Comparison of ENCODE assay signal across 10 cellular contexts in genomic region chr7:92751902-92752901, GRCh38.
A peak's percentile ranks its signal among the peaks of the same experiment; 100 is the strongest.
DNase-seq lines count a peak whose midpoint lies in the region; ATAC-seq, FAIRE-seq and TF ChIP-seq lines count a peak whose summit lies in the region.
"Had no signal": no experiment of that assay in that cellular context is flagged by ENCODE, and none has a peak within 500 bp of the region (broad histone marks: within the 10 kb centered on the region; RNA-seq: fewer than 3 reads in every experiment).

No MANE protein-coding gene starts in this region.

- no peaks in the 10 kb centered on the region for H3K27me3 ChIP-seq in dorsolateral prefrontal cortex

- peaks cover 7 to 86% of the 10 kb centered on the region in 2 donors for H3K36me3 Mint-ChIP-seq in activated naive CD4-positive, alpha-beta T cell treated with anti-CD3 and anti-CD28 coated beads, Interleukin-2, amount 50 U/mL, for 72 hours

- no peak overlapping the region for H3K27ac Mint-ChIP-seq in activated naive CD4-positive, alpha-beta T cell treated with anti-CD3 and anti-CD28 coated beads, Interleukin-2, amount 50 U/mL, for 72 hours
- H3K27ac Mint-ChIP-seq: CD4-positive, CD25-positive, alpha-beta regulatory T cell; IgD-negative memory B cell had no signal

- TF ChIP-seq POLR2A in GM18505 (IDR thresholded peaks at IDR 0.05; ENCODE audit: borderline replicate concordance, extremely low read depth, insufficient read depth, insufficient read length), result no peak

- FAIRE-seq in urothelium cell line (lab: Jason Lieb, UNC), result peak; percentile 63

- no peak overlapping the region for H3K4me3 ChIP-seq in foreskin fibroblast (ENCODE audit: low read depth in 1 of 2, low read length in 2 of 2)
- H3K4me3 ChIP-seq in dorsolateral prefrontal cortex, result no peak overlapping the region

- peak; percentile 66 to 69 for ATAC-seq in activated naive CD4-positive, alpha-beta T cell treated with anti-CD3 and anti-CD28 coated beads, Interleukin-2, amount 50 U/mL, for 72 hours
- ATAC-seq in SK-N-SH treated with all-trans-retinoic acid at 6 μM for 48 hours (peak; percentile 82), GM18505 (IDR thresholded peaks at IDR 0.05; ENCODE audit: unreplicated experiment) (no peak)

- TF ChIP-seq CTCF in foreskin fibroblast (IDR thresholded peaks at IDR 0.05; ENCODE audit: low read depth, low read length) (no peak), dorsolateral prefrontal cortex (IDR thresholded peaks at IDR 0.05 in 54 of 56, conservative IDR thresholded peaks at IDR 0.05 in 2 of 56; ENCODE audit: low read depth in 1 of 56, partially characterized antibody in 56 of 56) (no peak)

- intact Hi-C loops in dorsolateral prefrontal cortex (cut with DNase I), result no loop called here

- no peak for DNase-seq in activated naive CD4-positive, alpha-beta T cell treated with anti-CD3 and anti-CD28 coated beads, Interleukin-2, amount 50 U/mL, for 72 hours (ENCODE audit: low spot score in 2 of 2)
- no peak for DNase-seq in activated naive CD4-positive, alpha-beta T cell (lab: John Stamatoyannopoulos, UW)
- DNase-seq in foreskin fibroblast (peak; percentile 82 to 90), urothelium cell line (ENCODE audit: low spot score) (peak; percentile 69), COLO668 (lab: John Stamatoyannopoulos, UW; ENCODE audit: unreplicated experiment) (no peak), dorsolateral prefrontal cortex (no peak)
- DNase-seq: CD4-positive, CD25-positive, alpha-beta regulatory T cell had no signal

- peak overlapping the region in 1 of 59 donors; percentile 8 for H3K27ac ChIP-seq in dorsolateral prefrontal cortex

- no peaks in the 10 kb centered on the region for H3K9me3 Mint-ChIP-seq in activated naive CD4-positive, alpha-beta T cell treated with anti-CD3 and anti-CD28 coated beads, Interleukin-2, amount 50 U/mL, for 72 hours
- H3K9me3 Mint-ChIP-seq: IgD-negative memory B cell had no signal

TF ChIP-seq in SK-N-SH treated with all-trans-retinoic acid at 6 μM for 48 hours, 23 proteins besides CTCF, POLR2A, EP300 and RAD21:
- peak; percentile 67; the same call in 1 of the 2 replicates for TF ChIP-seq ZFP3 (CRISPR knock-in tag; IDR thresholded peaks at IDR 0.05)
- TF ChIP-seq ZC3H10 (CRISPR knock-in tag; IDR thresholded peaks at IDR 0.05), result peak; percentile 98
- peak; percentile 92; the same call in 1 of the 2 replicates for TF ChIP-seq TOX (CRISPR knock-in tag; IDR thresholded peaks at IDR 0.05; ENCODE audit: borderline replicate concordance)
- TF ChIP-seq, protein P1, sequence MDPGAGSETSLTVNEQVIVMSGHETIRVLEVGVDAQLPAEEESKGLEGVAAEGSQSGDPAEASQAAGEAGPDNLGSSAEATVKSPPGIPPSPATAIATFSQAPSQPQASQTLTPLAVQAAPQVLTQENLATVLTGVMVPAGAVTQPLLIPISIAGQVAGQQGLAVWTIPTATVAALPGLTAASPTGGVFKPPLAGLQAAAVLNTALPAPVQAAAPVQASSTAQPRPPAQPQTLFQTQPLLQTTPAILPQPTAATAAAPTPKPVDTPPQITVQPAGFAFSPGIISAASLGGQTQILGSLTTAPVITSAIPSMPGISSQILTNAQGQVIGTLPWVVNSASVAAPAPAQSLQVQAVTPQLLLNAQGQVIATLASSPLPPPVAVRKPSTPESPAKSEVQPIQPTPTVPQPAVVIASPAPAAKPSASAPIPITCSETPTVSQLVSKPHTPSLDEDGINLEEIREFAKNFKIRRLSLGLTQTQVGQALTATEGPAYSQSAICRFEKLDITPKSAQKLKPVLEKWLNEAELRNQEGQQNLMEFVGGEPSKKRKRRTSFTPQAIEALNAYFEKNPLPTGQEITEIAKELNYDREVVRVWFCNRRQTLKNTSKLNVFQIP (CRISPR knock-in tag; IDR thresholded peaks at IDR 0.05; ENCODE audit: borderline replicate concordance, low read depth), result peak; percentile 47; the same call in 1 of the 2 replicates
- 0 out of 2 replicates have a peak, but pooled peaks have one; percentile 70 for TF ChIP-seq ESRRG (CRISPR knock-in tag; IDR thresholded peaks at IDR 0.05)
- no peak; the same call in 1 of the 2 replicates for TF ChIP-seq RARB (CRISPR knock-in tag; IDR thresholded peaks at IDR 0.05)
- TF ChIP-seq, protein P2, sequence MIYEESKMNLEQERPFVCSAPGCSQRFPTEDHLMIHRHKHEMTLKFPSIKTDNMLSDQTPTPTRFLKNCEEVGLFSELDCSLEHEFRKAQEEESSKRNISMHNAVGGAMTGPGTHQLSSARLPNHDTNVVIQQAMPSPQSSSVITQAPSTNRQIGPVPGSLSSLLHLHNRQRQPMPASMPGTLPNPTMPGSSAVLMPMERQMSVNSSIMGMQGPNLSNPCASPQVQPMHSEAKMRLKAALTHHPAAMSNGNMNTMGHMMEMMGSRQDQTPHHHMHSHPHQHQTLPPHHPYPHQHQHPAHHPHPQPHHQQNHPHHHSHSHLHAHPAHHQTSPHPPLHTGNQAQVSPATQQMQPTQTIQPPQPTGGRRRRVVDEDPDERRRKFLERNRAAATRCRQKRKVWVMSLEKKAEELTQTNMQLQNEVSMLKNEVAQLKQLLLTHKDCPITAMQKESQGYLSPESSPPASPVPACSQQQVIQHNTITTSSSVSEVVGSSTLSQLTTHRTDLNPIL (CRISPR knock-in tag; IDR thresholded peaks at IDR 0.05; ENCODE audit: low read depth), result peak; percentile 99
- TF ChIP-seq ZNF8 (CRISPR knock-in tag; IDR thresholded peaks at IDR 0.05), result peak; percentile 99
- TF ChIP-seq, protein P3, sequence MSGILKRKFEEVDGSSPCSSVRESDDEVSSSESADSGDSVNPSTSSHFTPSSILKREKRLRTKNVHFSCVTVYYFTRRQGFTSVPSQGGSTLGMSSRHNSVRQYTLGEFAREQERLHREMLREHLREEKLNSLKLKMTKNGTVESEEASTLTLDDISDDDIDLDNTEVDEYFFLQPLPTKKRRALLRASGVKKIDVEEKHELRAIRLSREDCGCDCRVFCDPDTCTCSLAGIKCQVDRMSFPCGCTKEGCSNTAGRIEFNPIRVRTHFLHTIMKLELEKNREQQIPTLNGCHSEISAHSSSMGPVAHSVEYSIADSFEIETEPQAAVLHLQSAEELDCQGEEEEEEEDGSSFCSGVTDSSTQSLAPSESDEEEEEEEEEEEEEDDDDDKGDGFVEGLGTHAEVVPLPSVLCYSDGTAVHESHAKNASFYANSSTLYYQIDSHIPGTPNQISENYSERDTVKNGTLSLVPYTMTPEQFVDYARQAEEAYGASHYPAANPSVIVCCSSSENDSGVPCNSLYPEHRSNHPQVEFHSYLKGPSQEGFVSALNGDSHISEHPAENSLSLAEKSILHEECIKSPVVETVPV (CRISPR knock-in tag; IDR thresholded peaks at IDR 0.05), result peak; percentile 90
- TF ChIP-seq, protein P4, sequence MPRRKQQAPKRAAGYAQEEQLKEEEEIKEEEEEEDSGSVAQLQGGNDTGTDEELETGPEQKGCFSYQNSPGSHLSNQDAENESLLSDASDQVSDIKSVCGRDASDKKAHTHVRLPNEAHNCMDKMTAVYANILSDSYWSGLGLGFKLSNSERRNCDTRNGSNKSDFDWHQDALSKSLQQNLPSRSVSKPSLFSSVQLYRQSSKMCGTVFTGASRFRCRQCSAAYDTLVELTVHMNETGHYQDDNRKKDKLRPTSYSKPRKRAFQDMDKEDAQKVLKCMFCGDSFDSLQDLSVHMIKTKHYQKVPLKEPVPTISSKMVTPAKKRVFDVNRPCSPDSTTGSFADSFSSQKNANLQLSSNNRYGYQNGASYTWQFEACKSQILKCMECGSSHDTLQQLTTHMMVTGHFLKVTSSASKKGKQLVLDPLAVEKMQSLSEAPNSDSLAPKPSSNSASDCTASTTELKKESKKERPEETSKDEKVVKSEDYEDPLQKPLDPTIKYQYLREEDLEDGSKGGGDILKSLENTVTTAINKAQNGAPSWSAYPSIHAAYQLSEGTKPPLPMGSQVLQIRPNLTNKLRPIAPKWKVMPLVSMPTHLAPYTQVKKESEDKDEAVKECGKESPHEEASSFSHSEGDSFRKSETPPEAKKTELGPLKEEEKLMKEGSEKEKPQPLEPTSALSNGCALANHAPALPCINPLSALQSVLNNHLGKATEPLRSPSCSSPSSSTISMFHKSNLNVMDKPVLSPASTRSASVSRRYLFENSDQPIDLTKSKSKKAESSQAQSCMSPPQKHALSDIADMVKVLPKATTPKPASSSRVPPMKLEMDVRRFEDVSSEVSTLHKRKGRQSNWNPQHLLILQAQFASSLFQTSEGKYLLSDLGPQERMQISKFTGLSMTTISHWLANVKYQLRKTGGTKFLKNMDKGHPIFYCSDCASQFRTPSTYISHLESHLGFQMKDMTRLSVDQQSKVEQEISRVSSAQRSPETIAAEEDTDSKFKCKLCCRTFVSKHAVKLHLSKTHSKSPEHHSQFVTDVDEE (CRISPR knock-in tag; IDR thresholded peaks at IDR 0.05), result no peak
- no peak for TF ChIP-seq ZNF565 (CRISPR knock-in tag; conservative IDR thresholded peaks at IDR 0.05; ENCODE audit: low read depth)
- no peak for TF ChIP-seq PPARA (CRISPR knock-in tag; IDR thresholded peaks at IDR 0.05; ENCODE audit: borderline replicate concordance)
- no peak for TF ChIP-seq TCF4 (CRISPR knock-in tag; IDR thresholded peaks at IDR 0.05; ENCODE audit: borderline replicate concordance)
- no peak for TF ChIP-seq ZNF70 (CRISPR knock-in tag; IDR thresholded peaks at IDR 0.05)
- no peak for TF ChIP-seq SNAI2 (CRISPR knock-in tag; IDR thresholded peaks at IDR 0.05)
- peak; percentile 99 for TF ChIP-seq ISL1 (CRISPR knock-in tag; IDR thresholded peaks at IDR 0.05)
- no peak for TF ChIP-seq BACH2 (CRISPR knock-in tag; IDR thresholded peaks at IDR 0.05; ENCODE audit: borderline replicate concordance)

Comparison
In these comparisons a context has a peak if more than half of its experiments do, and no peak if none do; other contexts are left out.
1. DNase-seq: peak in foreskin fibroblast (2 of 2) and urothelium cell line (single experiment); none in activated naive CD4-positive, alpha-beta T cell treated with anti-CD3 and anti-CD28 coated beads, Interleukin-2, amount 50 U/mL, for 72 hours (0 of 2), activated naive CD4-positive, alpha-beta T cell (0 of 4), COLO668 (single experiment) and dorsolateral prefrontal cortex (0 of 10).